Comparison of ENCODE assay signal across 21 cellular contexts in genomic region chr12:112740387-112740934, GRCh38. TPM values are rescaled to one million over a fixed set of nuclear protein-coding genes. Genes with fewer than 3 reads are reported as not detected.
"Had no signal": no experiment of that assay in that cellular context is flagged by ENCODE, and none has a peak within 500 bp of the region (broad histone marks: within the 10 kb centered on the region; RNA-seq: fewer than 3 reads in every experiment).

No MANE protein-coding gene starts in this region.

- H3K27ac ChIP-seq: gastrocnemius medialis, lower lobe of right lung, neutrophil, parathyroid adenoma, right lobe of liver, thoracic aorta, tibial nerve, upper lobe of left lung had no signal

- H3K79me2 ChIP-seq: parathyroid adenoma had no signal

- H3K9ac ChIP-seq: parathyroid adenoma had no signal

- H3K36me3 ChIP-seq: gastrocnemius medialis, lower lobe of right lung, neutrophil, right lobe of liver, thoracic aorta, tibial nerve, upper lobe of left lung had no signal

- ATAC-seq: effector memory CD8-positive, alpha-beta T cell; gastrocnemius medialis; left ventricle myocardium superior; lower lobe of right lung; mucosa of descending colon; natural killer cell treated with Interleukin-12 subunit alpha and Interleukin-12 subunit beta and Interleukin-15 and Interleukin-18, amount 100 ng/mL, for 72 hours; right lobe of liver; stimulated activated naive B cell treated with anti-CD40 and anti-IgM and Interleukin-4, amounts not matched to agents 10 μg/mL and 1 μg/mL and 100 μg/mL, for 72 hours had no signal

- H3K4me3 ChIP-seq: gastrocnemius medialis, lower lobe of right lung, mucosa of descending colon, right lobe of liver, thoracic aorta, tibial nerve, upper lobe of left lung had no signal

- H3K4me1 ChIP-seq: gastrocnemius medialis, lower lobe of right lung, right lobe of liver, tibial nerve, upper lobe of left lung had no signal

- H3K27me3 ChIP-seq: gastrocnemius medialis, right lobe of liver, tibial nerve, upper lobe of left lung had no signal

- DNase-seq: cortex of kidney; effector memory CD8-positive, alpha-beta T cell; erythroblast; gastrocnemius medialis; head of caudate nucleus; left ventricle myocardium superior; lower lobe of right lung; mucosa of descending colon; naive B cell; right lobe of liver; small intestine; stimulated activated CD4-positive, alpha-beta T cell treated with anti-CD3 and anti-CD28 coated beads, Interleukin-15, amount 100 ng/mL, for 24 hours; stimulated activated CD4-positive, alpha-beta T cell treated with anti-CD3 and anti-CD28 coated beads, Interleukin-2, amount 100 ng/mL, for 48 hours; stimulated activated naive B cell treated with anti-CD40 and anti-IgM and Interleukin-4, amounts not matched to agents 10 μg/mL and 1 μg/mL and 100 μg/mL, for 72 hours; upper lobe of left lung had no signal

RNA-seq across cellular contexts. Expression of gene RPH3A, which starts 51.1 kb away (rescaled TPM):
- polyA plus RNA-seq: keratinocyte had no signal
